10 cellular contexts compared by ENCODE assay signal in the genomic region with DNA sequence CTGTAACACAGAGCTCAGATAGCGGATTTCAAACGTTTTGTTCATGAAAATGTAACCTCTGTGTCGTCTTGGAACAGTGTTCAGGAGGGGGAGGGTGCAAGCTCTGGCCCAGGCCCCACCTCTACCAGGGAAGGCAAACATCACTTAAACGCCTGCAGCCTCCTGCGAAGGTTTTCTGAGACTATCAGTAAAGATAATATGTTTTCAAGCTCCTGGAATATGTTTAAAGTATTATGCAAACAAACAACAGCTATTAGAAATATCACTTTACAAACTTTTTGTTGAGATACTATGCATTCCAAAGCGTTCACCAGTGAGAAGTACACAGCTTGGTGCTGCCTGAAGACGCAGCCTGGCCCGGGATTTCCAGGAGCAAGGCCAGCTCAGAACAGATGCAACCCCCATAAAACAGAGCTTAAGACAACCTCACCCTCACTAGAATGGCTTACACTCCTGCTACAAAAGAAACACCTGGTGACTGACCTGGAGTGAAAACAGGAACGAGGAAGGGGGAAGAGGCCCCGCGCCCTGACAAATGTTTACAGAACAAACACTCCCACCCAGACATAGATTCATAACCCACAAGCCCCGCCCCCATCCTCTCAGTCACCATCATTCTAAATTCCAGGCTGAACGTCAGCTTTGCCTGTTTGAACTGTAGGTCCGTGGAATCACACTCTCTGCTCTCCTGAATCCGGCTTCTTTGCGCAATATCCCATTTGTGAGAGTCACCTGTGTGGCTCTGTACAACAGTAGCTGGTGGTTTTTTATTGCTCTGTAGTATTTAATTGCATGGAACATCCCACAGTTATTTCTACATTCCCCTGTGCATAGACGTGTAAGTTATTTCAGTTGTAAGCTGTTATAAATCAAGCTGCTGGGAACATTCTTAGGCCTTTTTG.
DNase-seq lines count a peak whose midpoint lies in the region; ATAC-seq and TF ChIP-seq lines count a peak whose summit lies in the region.
"Had no signal": no experiment of that assay in that cellular context is flagged by ENCODE, and none has a peak within 500 bp of the region (broad histone marks: within the 10 kb centered on the region; RNA-seq: fewer than 3 reads in every experiment).

No MANE protein-coding gene starts in this region.

- no peaks in the 10 kb centered on the region for H3K9me3 ChIP-seq in lung (ENCODE audit: control insufficient read depth in 2 of 2, insufficient read depth in 1 of 2, low read length in 1 of 2)
- no peaks in the 10 kb centered on the region for H3K9me3 ChIP-seq in GM23248 (ENCODE audit: low read depth)
- H3K9me3 ChIP-seq in gastrocnemius medialis: no peaks in the 10 kb centered on the region

- TF ChIP-seq CTCF in lung (IDR thresholded peaks at IDR 0.05; ENCODE audit: control extremely low read depth, extremely low read depth): no peak
- TF ChIP-seq CTCF in gastrocnemius medialis (IDR thresholded peaks at IDR 0.05 in 4 of 5, conservative IDR thresholded peaks at IDR 0.05 in 1 of 5): no peak

- peak overlapping the region; percentile 54; the same call in 1 of the 2 replicates for H3K4me3 ChIP-seq in ACC112 (ENCODE audit: low read depth, low read length)
- H3K4me3 ChIP-seq in lung: no peak overlapping the region
- H3K4me3 ChIP-seq in GM23248: no peak overlapping the region
- no peak overlapping the region for H3K4me3 ChIP-seq in gastrocnemius medialis

- H3K36me3 ChIP-seq in ACC112 (ENCODE audit: insufficient read depth, low read length) (no peaks in the 10 kb centered on the region), lung (ENCODE audit: control insufficient read depth in 2 of 2, insufficient read depth in 2 of 2, low read length in 2 of 2) (no peaks in the 10 kb centered on the region), GM23248 (ENCODE audit: low read depth) (no peaks in the 10 kb centered on the region), gastrocnemius medialis (no peaks in the 10 kb centered on the region)

- H3K27ac ChIP-seq in ACC112 (ENCODE audit: low read depth, low read length) (peak overlapping the region; percentile 100), lung (ENCODE audit: low read depth in 1 of 2, low read length in 1 of 2) (no peak overlapping the region), GM23248 (no peak overlapping the region), gastrocnemius medialis (no peak overlapping the region)

- H3K4me1 ChIP-seq in ACC112 (ENCODE audit: control insufficient read depth, insufficient read depth, low read length, unreplicated experiment) (peaks cover 22% of the 10 kb centered on the region), lung (ENCODE audit: control insufficient read depth in 2 of 2, insufficient read depth in 2 of 2, low read length in 2 of 2) (no peaks in the 10 kb centered on the region), GM23248 (ENCODE audit: insufficient read depth) (no peaks in the 10 kb centered on the region), gastrocnemius medialis (no peaks in the 10 kb centered on the region)

- intact Hi-C loops in gastrocnemius medialis (cut with DNase I; ENCODE audit: low total_unique reads): no loop called here

- H3K4me2 ChIP-seq in GM23248 (ENCODE audit: unreplicated experiment): no peak overlapping the region

- peak; percentile 68 for ATAC-seq in lung (ENCODE audit: insufficient read depth, low FRiP score)
- no peak for ATAC-seq in gastrocnemius medialis

- no peaks in the 10 kb centered on the region for H4K20me1 ChIP-seq in GM23248 (ENCODE audit: insufficient read depth)

- H3K9me2 ChIP-seq in GM23248 (ENCODE audit: insufficient read depth): no peaks in the 10 kb centered on the region

- in situ Hi-C loops in GM23248 (cut with MboI): no loop called here
- in situ Hi-C loops in gastrocnemius medialis (cut with MboI; ENCODE audit: low sequenced_read_pairs in 4 of 4): no loop called here

- H3K9ac ChIP-seq in GM23248: no peak overlapping the region

- no peak for TF ChIP-seq POLR2A in gastrocnemius medialis (IDR thresholded peaks at IDR 0.05)

- H3K79me2 ChIP-seq in ACC112 (ENCODE audit: control insufficient read depth, insufficient read depth, low read length, unreplicated experiment): no peaks in the 10 kb centered on the region
- no peaks in the 10 kb centered on the region for H3K79me2 ChIP-seq in GM23248 (ENCODE audit: insufficient read depth)

- no peaks in the 10 kb centered on the region for H3F3A ChIP-seq in GM23248 (ENCODE audit: insufficient read depth)

- 22 to 31% methylated on average over 17 of the region's 17 CpGs for WGBS in lung, 2 donors
- 5 to 7% methylated on average over 17 of the region's 17 CpGs for WGBS in GM23248 (ENCODE audit: low coverage in 1 of 2, low lambda C conversion rate in 2 of 2, missing lambda C conversion rate in 2 of 2), 2 experiments

- DNase-seq in NCI-H1092 (lab: John Stamatoyannopoulos, UW) (peak; percentile 85), SHP77 (lab: John Stamatoyannopoulos, UW) (peak; percentile 94 to 96), lung (ENCODE audit: low spot score) (peak; percentile 72), GM23248 (no peak), gastrocnemius medialis (no peak), hypothalamus (lab: John Stamatoyannopoulos, UW) (no peak), germinal center (ENCODE audit: low spot score) (no peak)
- DNase-seq: amniotic stem cell; CD4-positive, CD25-positive, alpha-beta regulatory T cell had no signal

- H3K27me3 ChIP-seq in ACC112 (ENCODE audit: insufficient read depth, low read length): no peaks in the 10 kb centered on the region
- no peaks in the 10 kb centered on the region for H3K27me3 ChIP-seq in lung (ENCODE audit: control insufficient read depth, insufficient read depth)
- H3K27me3 ChIP-seq in GM23248 (replicated peaks; ENCODE audit: insufficient read depth): no peaks in the 10 kb centered on the region
- H3K27me3 ChIP-seq in gastrocnemius medialis: peaks cover 0 to 5% (median 0%) of the 10 kb centered on the region in 3 donors

- H2AFZ ChIP-seq in ACC112 (ENCODE audit: low read length, unreplicated experiment) (peak overlapping the region; percentile 23), GM23248 (no peak overlapping the region)

Comparison
In these comparisons a context has a peak if more than half of its experiments do, and no peak if none do; other contexts are left out.
1. DNase-seq: peak in NCI-H1092 (single experiment), SHP77 (2 of 2) and lung (single experiment); none in GM23248 (single experiment), gastrocnemius medialis (0 of 2), hypothalamus (0 of 51) and germinal center (single experiment).